ENCODE assay signal across 1 cellular context in the genomic region with DNA sequence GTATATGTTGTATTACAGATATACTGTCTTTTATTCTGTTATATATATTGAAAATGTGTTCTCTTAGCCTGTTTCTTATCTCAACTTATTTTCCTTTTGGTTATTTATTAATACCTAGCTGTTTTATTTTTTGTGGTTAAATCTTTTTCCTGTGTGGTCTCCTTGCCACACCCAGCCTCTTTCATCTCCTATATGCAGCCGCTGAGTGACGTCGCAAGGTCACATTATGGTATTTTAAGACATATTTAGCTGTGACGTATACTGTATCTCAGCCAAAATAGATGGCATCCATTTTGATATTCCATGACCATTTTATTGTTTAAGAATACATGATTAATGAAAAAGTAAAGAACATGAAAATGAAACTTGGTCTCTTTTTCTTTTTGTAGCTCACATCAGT.
TF ChIP-seq lines count a peak whose summit lies in the region.

No MANE protein-coding gene starts in this region.

TF ChIP-seq in GM23338, 12 proteins besides CTCF, POLR2A, EP300 and RAD21 (continued from another document):
- TF ChIP-seq POLR2AphosphoS5 (IDR thresholded peaks at IDR 0.05; ENCODE audit: low read depth) = no peak
- TF ChIP-seq CREB1 (CRISPR knock-in tag; IDR thresholded peaks at IDR 0.05; ENCODE audit: low read depth) = no peak
- TF ChIP-seq STAT1 (IDR thresholded peaks at IDR 0.05; ENCODE audit: unreplicated experiment) = no peak
- TF ChIP-seq, protein P1, sequence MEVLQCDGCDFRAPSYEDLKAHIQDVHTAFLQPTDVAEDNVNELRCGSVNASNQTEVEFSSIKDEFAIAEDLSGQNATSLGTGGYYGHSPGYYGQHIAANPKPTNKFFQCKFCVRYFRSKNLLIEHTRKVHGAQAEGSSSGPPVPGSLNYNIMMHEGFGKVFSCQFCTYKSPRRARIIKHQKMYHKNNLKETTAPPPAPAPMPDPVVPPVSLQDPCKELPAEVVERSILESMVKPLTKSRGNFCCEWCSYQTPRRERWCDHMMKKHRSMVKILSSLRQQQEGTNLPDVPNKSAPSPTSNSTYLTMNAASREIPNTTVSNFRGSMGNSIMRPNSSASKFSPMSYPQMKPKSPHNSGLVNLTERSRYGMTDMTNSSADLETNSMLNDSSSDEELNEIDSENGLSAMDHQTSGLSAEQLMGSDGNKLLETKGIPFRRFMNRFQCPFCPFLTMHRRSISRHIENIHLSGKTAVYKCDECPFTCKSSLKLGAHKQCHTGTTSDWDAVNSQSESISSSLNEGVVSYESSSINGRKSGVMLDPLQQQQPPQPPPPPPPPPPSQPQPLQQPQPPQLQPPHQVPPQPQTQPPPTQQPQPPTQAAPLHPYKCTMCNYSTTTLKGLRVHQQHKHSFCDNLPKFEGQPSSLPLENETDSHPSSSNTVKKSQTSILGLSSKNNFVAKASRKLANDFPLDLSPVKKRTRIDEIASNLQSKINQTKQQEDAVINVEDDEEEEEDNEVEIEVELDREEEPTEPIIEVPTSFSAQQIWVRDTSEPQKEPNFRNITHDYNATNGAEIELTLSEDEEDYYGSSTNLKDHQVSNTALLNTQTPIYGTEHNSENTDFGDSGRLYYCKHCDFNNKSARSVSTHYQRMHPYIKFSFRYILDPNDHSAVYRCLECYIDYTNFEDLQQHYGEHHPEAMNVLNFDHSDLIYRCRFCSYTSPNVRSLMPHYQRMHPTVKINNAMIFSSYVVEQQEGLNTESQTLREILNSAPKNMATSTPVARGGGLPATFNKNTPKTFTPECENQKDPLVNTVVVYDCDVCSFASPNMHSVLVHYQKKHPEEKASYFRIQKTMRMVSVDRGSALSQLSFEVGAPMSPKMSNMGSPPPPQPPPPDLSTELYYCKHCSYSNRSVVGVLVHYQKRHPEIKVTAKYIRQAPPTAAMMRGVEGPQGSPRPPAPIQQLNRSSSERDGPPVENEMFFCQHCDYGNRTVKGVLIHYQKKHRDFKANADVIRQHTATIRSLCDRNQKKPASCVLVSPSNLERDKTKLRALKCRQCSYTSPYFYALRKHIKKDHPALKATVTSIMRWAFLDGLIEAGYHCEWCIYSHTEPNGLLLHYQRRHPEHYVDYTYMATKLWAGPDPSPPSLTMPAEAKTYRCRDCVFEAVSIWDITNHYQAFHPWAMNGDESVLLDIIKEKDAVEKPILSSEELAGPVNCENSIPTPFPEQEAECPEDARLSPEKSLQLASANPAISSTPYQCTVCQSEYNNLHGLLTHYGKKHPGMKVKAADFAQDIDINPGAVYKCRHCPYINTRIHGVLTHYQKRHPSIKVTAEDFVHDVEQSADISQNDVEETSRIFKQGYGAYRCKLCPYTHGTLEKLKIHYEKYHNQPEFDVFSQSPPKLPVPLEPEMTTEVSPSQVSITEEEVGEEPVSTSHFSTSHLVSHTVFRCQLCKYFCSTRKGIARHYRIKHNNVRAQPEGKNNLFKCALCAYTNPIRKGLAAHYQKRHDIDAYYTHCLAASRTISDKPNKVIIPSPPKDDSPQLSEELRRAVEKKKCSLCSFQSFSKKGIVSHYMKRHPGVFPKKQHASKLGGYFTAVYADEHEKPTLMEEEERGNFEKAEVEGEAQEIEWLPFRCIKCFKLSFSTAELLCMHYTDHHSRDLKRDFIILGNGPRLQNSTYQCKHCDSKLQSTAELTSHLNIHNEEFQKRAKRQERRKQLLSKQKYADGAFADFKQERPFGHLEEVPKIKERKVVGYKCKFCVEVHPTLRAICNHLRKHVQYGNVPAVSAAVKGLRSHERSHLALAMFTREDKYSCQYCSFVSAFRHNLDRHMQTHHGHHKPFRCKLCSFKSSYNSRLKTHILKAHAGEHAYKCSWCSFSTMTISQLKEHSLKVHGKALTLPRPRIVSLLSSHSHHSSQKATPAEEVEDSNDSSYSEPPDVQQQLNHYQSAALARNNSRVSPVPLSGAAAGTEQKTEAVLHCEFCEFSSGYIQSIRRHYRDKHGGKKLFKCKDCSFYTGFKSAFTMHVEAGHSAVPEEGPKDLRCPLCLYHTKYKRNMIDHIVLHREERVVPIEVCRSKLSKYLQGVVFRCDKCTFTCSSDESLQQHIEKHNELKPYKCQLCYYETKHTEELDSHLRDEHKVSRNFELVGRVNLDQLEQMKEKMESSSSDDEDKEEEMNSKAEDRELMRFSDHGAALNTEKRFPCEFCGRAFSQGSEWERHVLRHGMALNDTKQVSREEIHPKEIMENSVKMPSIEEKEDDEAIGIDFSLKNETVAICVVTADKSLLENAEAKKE (CRISPR knock-in tag; IDR thresholded peaks at IDR 0.05) = no peak
TF ChIP-seq in GM23338: peak in this region for 0.
